In the genomic region with DNA sequence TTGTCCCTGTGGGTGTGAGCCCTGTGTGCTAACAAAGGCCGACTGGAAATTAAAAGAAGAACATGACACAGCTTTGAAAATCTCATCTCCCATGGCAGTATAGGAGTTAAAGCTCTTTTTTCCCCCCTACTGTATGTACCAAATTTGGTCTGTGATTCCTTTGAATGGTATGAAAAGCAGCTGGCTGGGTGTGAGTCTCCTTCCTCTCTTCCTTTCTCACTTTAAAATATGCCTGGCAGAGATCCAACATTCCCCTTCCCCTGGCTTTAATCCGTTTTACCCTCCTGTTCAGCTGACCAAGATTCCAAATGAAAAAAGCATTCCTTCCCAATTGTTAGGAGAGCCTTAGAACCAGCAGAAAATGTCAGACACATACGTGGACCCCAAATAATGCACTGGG, we compare ENCODE assay signal across 10 cellular contexts.
DNase-seq lines count a peak whose midpoint lies in the region; TF ChIP-seq lines count a peak whose summit lies in the region.
"Had no signal": no experiment of that assay in that cellular context is flagged by ENCODE, and none has a peak within 500 bp of the region (broad histone marks: within the 10 kb centered on the region; RNA-seq: fewer than 3 reads in every experiment).

No MANE protein-coding gene starts in this region.

- H3K4me3 ChIP-seq in PC-9 (peak overlapping the region; percentile 57), fibroblast of pulmonary artery (replicated peaks; ENCODE audit: low read depth, low read length) (no peak overlapping the region), neuron (ENCODE audit: low read length) (no peak overlapping the region), OCI-LY7 (ENCODE audit: low read depth, low read length, poor library complexity, severe bottlenecking) (no peak overlapping the region)

- H3K4me2 ChIP-seq in PC-9 (peak overlapping the region; percentile 90), OCI-LY7 (ENCODE audit: low read length) (no peak overlapping the region)

- H3K79me2 ChIP-seq in PC-9 (ENCODE audit: low read depth) (peaks cover 4% of the 10 kb centered on the region), OCI-LY7 (ENCODE audit: insufficient read depth, low read depth, low read length) (no peaks in the 10 kb centered on the region)

- intact Hi-C loops in PC-9 (cut with micrococcal nuclease; ENCODE audit: unreplicated experiment), result no loop called here
- intact Hi-C loops in OCI-LY7 (cut with micrococcal nuclease; ENCODE audit: unreplicated experiment), result no loop called here

- H3K4me1 ChIP-seq in PC-9 (replicated peaks; ENCODE audit: insufficient read depth) (peaks cover 79% of the 10 kb centered on the region), neuron (ENCODE audit: insufficient read depth, low read length) (peaks cover 16% of the 10 kb centered on the region), OCI-LY7 (ENCODE audit: insufficient read depth, low read length, poor library complexity, severe bottlenecking) (no peaks in the 10 kb centered on the region)

- no peak overlapping the region for H3K27ac Mint-ChIP-seq in activated CD4-positive, alpha-beta memory T cell treated with anti-CD3 and anti-CD28 coated beads, Interleukin-2, amount 10 ng/mL, durations not matched to agents 7 days and 5 days

- no peaks in the 10 kb centered on the region for H4K20me1 ChIP-seq in PC-9 (ENCODE audit: insufficient read depth)
- H4K20me1 ChIP-seq in OCI-LY7 (ENCODE audit: insufficient read depth, low read length), result no peaks in the 10 kb centered on the region

- no peak overlapping the region for H2AFZ ChIP-seq in PC-9
- H2AFZ ChIP-seq in neuron (ENCODE audit: low read depth, low read length), result peak overlapping the region; percentile 74
- H2AFZ ChIP-seq in OCI-LY7 (ENCODE audit: low read length), result no peak overlapping the region

- H3K4me3 Mint-ChIP-seq in activated CD4-positive, alpha-beta memory T cell treated with anti-CD3 and anti-CD28 coated beads, Interleukin-2, amount 10 ng/mL, durations not matched to agents 7 days and 5 days, result no peak overlapping the region

- H3K36me3 ChIP-seq in PC-9 (ENCODE audit: low read depth) (peaks cover 28% of the 10 kb centered on the region), neuron (ENCODE audit: insufficient read depth, low read length) (no peaks in the 10 kb centered on the region), OCI-LY7 (ENCODE audit: insufficient read depth, low read length) (no peaks in the 10 kb centered on the region)

- CTCF ChIA-PET in PC-9 (lab: Charles Lee) (no interaction called here), OCI-LY7 (lab: Charles Lee; ENCODE audit: unreplicated experiment) (no interaction called here)
- CTCF ChIA-PET in activated CD4-positive, alpha-beta memory T cell treated with anti-CD3 and anti-CD28 coated beads, Interleukin-2, amount 10 ng/mL, durations not matched to agents 7 days and 5 days (lab: Charles Lee), result no interaction called here

- no peak for TF ChIP-seq CTCF in PC-9 (conservative IDR thresholded peaks at IDR 0.05)
- no peak for TF ChIP-seq CTCF in fibroblast of pulmonary artery (IDR thresholded peaks at IDR 0.05; ENCODE audit: low read length, missing control alignments)
- TF ChIP-seq CTCF in OCI-LY7 (conservative IDR thresholded peaks at IDR 0.05; ENCODE audit: low read length), result no peak

- H3K9me3 ChIP-seq in PC-9 (ENCODE audit: insufficient read depth, low read depth) (no peaks in the 10 kb centered on the region), neuron (ENCODE audit: low read length) (no peaks in the 10 kb centered on the region), OCI-LY7 (ENCODE audit: low read length) (no peaks in the 10 kb centered on the region)

- H3K27me3 ChIP-seq in PC-9 (ENCODE audit: insufficient read depth, low read depth) (no peaks in the 10 kb centered on the region), neuron (ENCODE audit: insufficient read depth, low read length) (no peaks in the 10 kb centered on the region)

- BruUV-seq in PC-9 (replicated peaks; lab: Mats Ljungman, UMichigan), result no TSS peak
- no TSS peak for BruUV-seq in OCI-LY7 (replicated peaks; lab: Mats Ljungman, UMichigan)

- no peaks in the 10 kb centered on the region for H3K36me3 Mint-ChIP-seq in activated CD4-positive, alpha-beta memory T cell treated with anti-CD3 and anti-CD28 coated beads, Interleukin-2, amount 10 ng/mL, durations not matched to agents 7 days and 5 days (ENCODE audit: low read depth)

- H3K9me2 ChIP-seq in PC-9 (ENCODE audit: insufficient read depth) (no peaks in the 10 kb centered on the region), OCI-LY7 (ENCODE audit: insufficient read depth, low read length) (no peaks in the 10 kb centered on the region)

- H3K9me3 Mint-ChIP-seq in activated CD4-positive, alpha-beta memory T cell treated with anti-CD3 and anti-CD28 coated beads, Interleukin-2, amount 10 ng/mL, durations not matched to agents 7 days and 5 days, result no peaks in the 10 kb centered on the region

- DNase-seq in GM04503 (ENCODE audit: low read depth) (peak; percentile 82), PC-9 (peak; percentile 51 to 83), fibroblast of pulmonary artery (ENCODE audit: low read depth) (peak; percentile 95), cortex of kidney (lab: John Stamatoyannopoulos, UW) (no peak), OCI-LY7 (ENCODE audit: low spot score) (no peak), NCI-H187 treated with DMSO at 0.1 percent for 48 hours (lab: John Stamatoyannopoulos, UW) (no peak)
- no peak for DNase-seq in activated CD4-positive, alpha-beta memory T cell treated with anti-CD3 and anti-CD28 coated beads, Interleukin-2, amount 10 ng/mL, durations not matched to agents 7 days and 5 days
- DNase-seq: nucleus accumbens had no signal

- no peaks in the 10 kb centered on the region for H3K4me1 Mint-ChIP-seq in activated CD4-positive, alpha-beta memory T cell treated with anti-CD3 and anti-CD28 coated beads, Interleukin-2, amount 10 ng/mL, durations not matched to agents 7 days and 5 days

- POLR2A ChIA-PET in PC-9 (lab: Charles Lee; ENCODE audit: unreplicated experiment) (interaction anchor here (0.6 to 1.0 kb wide), 5 partner anchors 13 to 1522 kb away, joined by 3 to 9 read pairs (median 5); no protein-coding TSS in a partner anchor), OCI-LY7 (lab: Charles Lee) (interaction anchor here (0.7 kb wide), 2 partner anchors 125 to 669 kb away, joined by 3 read pairs; no protein-coding TSS in a partner anchor)
- POLR2A ChIA-PET in activated CD4-positive, alpha-beta memory T cell treated with anti-CD3 and anti-CD28 coated beads, Interleukin-2, amount 10 ng/mL, durations not matched to agents 7 days and 5 days (lab: Charles Lee), result no interaction called here

- H3K27me3 Mint-ChIP-seq in activated CD4-positive, alpha-beta memory T cell treated with anti-CD3 and anti-CD28 coated beads, Interleukin-2, amount 10 ng/mL, durations not matched to agents 7 days and 5 days, result peaks cover 21% of the 10 kb centered on the region

- peaks cover 36% of the 10 kb centered on the region for H3F3A ChIP-seq in PC-9 (ENCODE audit: insufficient read depth, low read depth)

- H3K27ac ChIP-seq in PC-9, result peak overlapping the region; percentile 99
- H3K27ac ChIP-seq in OCI-LY7 (ENCODE audit: low read depth, low read length, poor library complexity, severe bottlenecking), result no peak overlapping the region
- H3K27ac ChIP-seq: HL-60 had no signal

Comparison
In these comparisons a context has a peak if more than half of its experiments do, and no peak if none do; other contexts are left out.
1. DNase-seq: peak in GM04503 (single experiment), PC-9 (2 of 2) and fibroblast of pulmonary artery (single experiment); none in cortex of kidney (single experiment), OCI-LY7 (single experiment), NCI-H187 treated with DMSO at 0.1 percent for 48 hours (single experiment) and activated CD4-positive, alpha-beta memory T cell treated with anti-CD3 and anti-CD28 coated beads, Interleukin-2, amount 10 ng/mL, durations not matched to agents 7 days and 5 days (single experiment).